ENCODE assay signal across 8 cellular contexts in the genomic region with DNA sequence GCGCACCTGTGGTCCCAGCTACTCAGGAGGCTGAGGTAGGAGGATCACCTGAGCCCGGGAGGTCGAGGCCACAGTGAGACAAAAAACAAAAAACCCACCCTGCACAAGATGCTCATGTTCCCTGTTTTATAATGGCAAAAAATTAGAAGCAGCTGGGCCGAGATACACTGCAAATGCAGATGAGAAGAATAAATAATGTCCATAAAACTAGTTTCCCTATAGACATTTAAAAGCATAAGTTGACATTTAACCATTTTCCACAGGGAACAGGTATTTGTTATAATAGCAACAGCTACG. TPM values are rescaled to one million over a fixed set of nuclear protein-coding genes. Genes with fewer than 3 reads are reported as not detected.
DNase-seq lines count a peak whose midpoint lies in the region; ATAC-seq and TF ChIP-seq lines count a peak whose summit lies in the region.

No MANE protein-coding gene starts in this region.

- peaks cover 36% of the 10 kb centered on the region for H3K4me1 Mint-ChIP-seq in GM23338
- H3K4me1 Mint-ChIP-seq in T-helper 17 cell: peaks cover 24% of the 10 kb centered on the region

- intact Hi-C loops in head of caudate nucleus (cut with DNase I): loop anchor here (5.0 kb wide), 4 partner anchors 34 to 94 kb away; partner anchors contain the start of genes ELP6 and PTPN23

- no peaks in the 10 kb centered on the region for H3K36me3 ChIP-seq in GM23338 (ENCODE audit: insufficient read depth)

- no peaks in the 10 kb centered on the region for H3K9me2 ChIP-seq in GM23338 (ENCODE audit: insufficient read depth)

- H3K9me3 ChIP-seq in T-helper 17 cell (ENCODE audit: control insufficient read depth, low read length, poor library complexity, severe bottlenecking): no peaks in the 10 kb centered on the region

- H3K27ac ChIP-seq in GM23338 (ENCODE audit: low read depth) (0 out of 2 replicates have a peak overlapping the region, but pooled peaks have one; percentile 6), skin epidermis (peak overlapping the region; percentile 28 to 95 (median 87))

- H3K27ac Mint-ChIP-seq in GM23338 (no peak overlapping the region), T-helper 17 cell (peak overlapping the region; percentile 80)

- H4K20me1 ChIP-seq in GM23338 (replicated peaks; ENCODE audit: insufficient read depth): peaks cover 27% of the 10 kb centered on the region

- peaks cover 16% of the 10 kb centered on the region for H3K27me3 Mint-ChIP-seq in GM23338 (ENCODE audit: insufficient read depth, low read depth, poor library complexity)
- no peaks in the 10 kb centered on the region for H3K27me3 Mint-ChIP-seq in T-helper 17 cell

- peaks cover 41% of the 10 kb centered on the region for H3K79me2 ChIP-seq in GM23338 (replicated peaks; ENCODE audit: insufficient read depth)

- H3K36me3 Mint-ChIP-seq in GM23338 (ENCODE audit: low read depth): peaks cover 6% of the 10 kb centered on the region; the same call in 1 of the 3 replicates
- H3K36me3 Mint-ChIP-seq in T-helper 17 cell (ENCODE audit: low read depth): no peaks in the 10 kb centered on the region

- DNase-seq in GM23338 (ENCODE audit: low spot score) (no peak), T-helper 17 cell (no peak), foreskin fibroblast (no peak), head of caudate nucleus (no peak), NCI-H1048 (lab: John Stamatoyannopoulos, UW) (no peak), erythroblast (lab: John Stamatoyannopoulos, UW) (no peak)

- peaks cover 39% of the 10 kb centered on the region for H3K4me1 ChIP-seq in GM23338 (ENCODE audit: insufficient read depth)

- no peaks in the 10 kb centered on the region for H3K27me3 ChIP-seq in GM23338 (ENCODE audit: insufficient read depth)

- peak overlapping the region; percentile 83; the same call in 1 of the 2 replicates for H2AFZ ChIP-seq in GM23338

- ATAC-seq in GM23338 (no peak), T-helper 17 cell (peak; percentile 7), GM21447 (IDR thresholded peaks at IDR 0.05; ENCODE audit: unreplicated experiment) (no peak)

- peak overlapping the region; percentile 89 for H3K4me3 Mint-ChIP-seq in GM23338
- H3K4me3 Mint-ChIP-seq in T-helper 17 cell: peak overlapping the region; percentile 97

- H3K9me3 Mint-ChIP-seq in GM23338: no peaks in the 10 kb centered on the region; the same call in 2 of the 3 replicates

- TF ChIP-seq POLR2A in erythroblast (IDR thresholded peaks at IDR 0.05; ENCODE audit: low read length): no peak

- peaks cover 21% of the 10 kb centered on the region for H3F3A ChIP-seq in GM23338 (replicated peaks; ENCODE audit: low read depth)

- TF ChIP-seq CTCF in GM23338 (conservative IDR thresholded peaks at IDR 0.05; ENCODE audit: low read depth in 2 of 2) (no peak), foreskin fibroblast (IDR thresholded peaks at IDR 0.05; ENCODE audit: low read depth, low read length) (no peak)

- H3K4me2 ChIP-seq in GM23338: no peak overlapping the region

- H3K4me3 ChIP-seq in GM23338 (peak overlapping the region; percentile 100; the same call in 1 of the 2 replicates), foreskin fibroblast (ENCODE audit: low read depth in 1 of 2, low read length in 2 of 2) (peak overlapping the region; percentile 85 to 95), skin epidermis (peak overlapping the region; percentile 71 to 99 (median 98))

TF ChIP-seq in GM23338, 12 proteins besides CTCF, POLR2A, EP300 and RAD21 (continues in another document):
- TF ChIP-seq REST (IDR thresholded peaks at IDR 0.05; ENCODE audit: unreplicated experiment) (no peak), POLR2AphosphoS5 (IDR thresholded peaks at IDR 0.05; ENCODE audit: low read depth) (no peak), NANOG (IDR thresholded peaks at IDR 0.05; ENCODE audit: borderline replicate concordance) (no peak), CREB1 (CRISPR knock-in tag; IDR thresholded peaks at IDR 0.05; ENCODE audit: low read depth) (no peak), ZNF114 (CRISPR knock-in tag; IDR thresholded peaks at IDR 0.05) (no peak), EZH2 (IDR thresholded peaks at IDR 0.05; ENCODE audit: low read depth, unreplicated experiment) (no peak), EZH2phosphoT487 (IDR thresholded peaks at IDR 0.05; ENCODE audit: unreplicated experiment) (no peak), ZNF331 (CRISPR knock-in tag; IDR thresholded peaks at IDR 0.05; ENCODE audit: low read depth) (no peak), STAT1 (IDR thresholded peaks at IDR 0.05; ENCODE audit: unreplicated experiment) (no peak)
- TF ChIP-seq, protein P1, sequence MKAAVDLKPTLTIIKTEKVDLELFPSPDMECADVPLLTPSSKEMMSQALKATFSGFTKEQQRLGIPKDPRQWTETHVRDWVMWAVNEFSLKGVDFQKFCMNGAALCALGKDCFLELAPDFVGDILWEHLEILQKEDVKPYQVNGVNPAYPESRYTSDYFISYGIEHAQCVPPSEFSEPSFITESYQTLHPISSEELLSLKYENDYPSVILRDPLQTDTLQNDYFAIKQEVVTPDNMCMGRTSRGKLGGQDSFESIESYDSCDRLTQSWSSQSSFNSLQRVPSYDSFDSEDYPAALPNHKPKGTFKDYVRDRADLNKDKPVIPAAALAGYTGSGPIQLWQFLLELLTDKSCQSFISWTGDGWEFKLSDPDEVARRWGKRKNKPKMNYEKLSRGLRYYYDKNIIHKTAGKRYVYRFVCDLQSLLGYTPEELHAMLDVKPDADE (IDR thresholded peaks at IDR 0.05): no peak

RNA-seq across cellular contexts. Expression of gene SCAP, which starts 0.5 kb away (rescaled TPM):
- total RNA-seq in GM23338 (2014; rRNA removed; shearing (Covaris generic)): 122 and 141 TPM in 2 replicates
- 30.7 and 35.5 TPM in 2 replicates for polyA plus RNA-seq in GM23338 (2016; fragmentation: Nextera tagmentation; extraction: Ambion mirVana)
- total RNA-seq in T-helper 17 cell: 10 to 100 TPM; 78.5 to 81.9 TPM

RNA-seq across cellular contexts. Expression of gene ELP6, which starts 37.2 kb away (rescaled TPM):
- 33.7 and 40.5 TPM in 2 replicates for total RNA-seq in GM23338 (2014; rRNA removed; shearing (Covaris generic))
- polyA plus RNA-seq in GM23338 (2016; fragmentation: Nextera tagmentation; extraction: Ambion mirVana): 41.6 and 42.8 TPM in 2 replicates
- 10 to 100 TPM; 17.1 to 24.3 TPM for total RNA-seq in T-helper 17 cell
